Comparison of ENCODE assay signal across 11 cellular contexts in genomic region chr16:56824335-56824734, GRCh38. TPM values are rescaled to one million over a fixed set of nuclear protein-coding genes. Genes with fewer than 3 reads are reported as not detected.
DNase-seq lines count a peak whose midpoint lies in the region; ATAC-seq and TF ChIP-seq lines count a peak whose summit lies in the region.
"Had no signal": no experiment of that assay in that cellular context is flagged by ENCODE, and none has a peak within 500 bp of the region (broad histone marks: within the 10 kb centered on the region; RNA-seq: fewer than 3 reads in every experiment).

No MANE protein-coding gene starts in this region.

- intact Hi-C loops in PC-3 (cut with micrococcal nuclease) (no loop called here), left cardiac atrium (cut with DNase I) (no loop called here), thyroid gland (cut with DNase I) (no loop called here)

- H3K4me1 ChIP-seq in PC-3 (ENCODE audit: insufficient read depth, low read length) (no peaks in the 10 kb centered on the region), thyroid gland (no peaks in the 10 kb centered on the region), Peyer's patch (no peaks in the 10 kb centered on the region)

- WGBS in thyroid gland, 2 donors, result 51 to 55% methylated on average over 3 of the region's 3 CpGs

- no peaks in the 10 kb centered on the region for H3K9me2 ChIP-seq in PC-3 (replicated peaks; ENCODE audit: low read length)

- peaks cover 3% of the 10 kb centered on the region for H3K36me3 Mint-ChIP-seq in glutamatergic neuron (ENCODE audit: unreplicated experiment)
- H3K36me3 Mint-ChIP-seq in activated naive CD4-positive, alpha-beta T cell treated with anti-CD3 and anti-CD28 coated beads, Interleukin-2, amount 50 U/mL, for 72 hours, result peaks cover 0 to 6% of the 10 kb centered on the region in 2 donors

- no peaks in the 10 kb centered on the region for H4K20me1 ChIP-seq in PC-3 (ENCODE audit: low read length)

- no peak overlapping the region for H3K4me3 Mint-ChIP-seq in glutamatergic neuron (ENCODE audit: unreplicated experiment)

- no peaks in the 10 kb centered on the region for H3K27me3 ChIP-seq in PC-3 (ENCODE audit: low read length)
- no peaks in the 10 kb centered on the region for H3K27me3 ChIP-seq in thyroid gland
- no peaks in the 10 kb centered on the region for H3K27me3 ChIP-seq in Peyer's patch

- H3K27me3 Mint-ChIP-seq in glutamatergic neuron (ENCODE audit: unreplicated experiment), result no peaks in the 10 kb centered on the region

- H3K79me2 ChIP-seq in PC-3 (ENCODE audit: low read length), result no peaks in the 10 kb centered on the region

- TF ChIP-seq CTCF in PC-3 (conservative IDR thresholded peaks at IDR 0.05; ENCODE audit: low read depth, low read length) (no peak), thyroid gland (IDR thresholded peaks at IDR 0.05) (peak in 4 of 6 experiments; percentile 28 to 54 (median 40)), glutamatergic neuron (IDR thresholded peaks at IDR 0.05; ENCODE audit: partially characterized antibody, unreplicated experiment) (no peak), Peyer's patch (IDR thresholded peaks at IDR 0.05) (peak in 1 of 6 experiments; percentile 21)

- H3K9ac ChIP-seq in PC-3 (ENCODE audit: low read length), result no peak overlapping the region

- no peak overlapping the region for H2AFZ ChIP-seq in PC-3 (ENCODE audit: low read length)

- H3K27ac ChIP-seq in PC-3 (ENCODE audit: low read length) (no peak overlapping the region), thyroid gland (peak overlapping the region in 1 of 3 donors; percentile 50), Peyer's patch (no peak overlapping the region)
- H3K27ac ChIP-seq: C4-2B had no signal

- no peaks in the 10 kb centered on the region for H3K4me1 Mint-ChIP-seq in glutamatergic neuron (ENCODE audit: low read depth, unreplicated experiment)

- TF ChIP-seq POLR2A in thyroid gland (IDR thresholded peaks at IDR 0.05) (no peak), Peyer's patch (IDR thresholded peaks at IDR 0.05) (no peak)

- H3K4me2 ChIP-seq in PC-3 (ENCODE audit: low read length), result no peak overlapping the region

- no peaks in the 10 kb centered on the region for H3F3A ChIP-seq in PC-3 (ENCODE audit: low read length, unreplicated experiment)

- H3K4me3 ChIP-seq in PC-3 (ENCODE audit: low read length) (no peak overlapping the region), thyroid gland (replicated peaks in 1 of 3) (no peak overlapping the region), Peyer's patch (no peak overlapping the region)

- POLR2A ChIA-PET in PC-3 (lab: Charles Lee; ENCODE audit: unreplicated experiment), result no interaction called here

- H3K36me3 ChIP-seq in PC-3 (ENCODE audit: low read depth, low read length) (peaks cover 16% of the 10 kb centered on the region; the same call in 1 of the 2 replicates), thyroid gland (peaks cover 4 to 26% of the 10 kb centered on the region in 2 donors), Peyer's patch (peaks cover 0 to 26% (median 0%) of the 10 kb centered on the region in 3 donors)

- BruUV-seq in PC-3 (replicated peaks; lab: Mats Ljungman, UMichigan), result no TSS peak

- H3K9me3 Mint-ChIP-seq in glutamatergic neuron (ENCODE audit: unreplicated experiment), result no peaks in the 10 kb centered on the region
- no peaks in the 10 kb centered on the region for H3K9me3 Mint-ChIP-seq in activated naive CD4-positive, alpha-beta T cell treated with anti-CD3 and anti-CD28 coated beads, Interleukin-2, amount 50 U/mL, for 72 hours

- H3K9me3 ChIP-seq in PC-3 (ENCODE audit: low read length), result no peaks in the 10 kb centered on the region
- H3K9me3 ChIP-seq in thyroid gland, result no peaks in the 10 kb centered on the region
- H3K9me3 ChIP-seq in Peyer's patch, result no peaks in the 10 kb centered on the region

- DNase-seq in NCI-H345 (lab: John Stamatoyannopoulos, UW) (peak; percentile 20), NCI-H345 treated with DMSO at 0.1 percent for 48 hours (lab: John Stamatoyannopoulos, UW; ENCODE audit: unreplicated experiment) (no peak), PC-3 (no peak), left cardiac atrium (no peak), thyroid gland (peak; percentile 64 to 74), glutamatergic neuron (no peak), Peyer's patch (no peak)
- no peak for DNase-seq in activated naive CD4-positive, alpha-beta T cell treated with anti-CD3 and anti-CD28 coated beads, Interleukin-2, amount 50 U/mL, for 72 hours (ENCODE audit: low spot score in 2 of 2)
- DNase-seq: SW 1271 had no signal

- CTCF ChIA-PET in PC-3 (lab: Charles Lee), result no interaction called here

- ATAC-seq in PC-3, result peak; percentile 57
- ATAC-seq in left cardiac atrium, result peak; percentile 54 to 85
- ATAC-seq in activated naive CD4-positive, alpha-beta T cell treated with anti-CD3 and anti-CD28 coated beads, Interleukin-2, amount 50 U/mL, for 72 hours, result no peak

- H3K27ac Mint-ChIP-seq in glutamatergic neuron (ENCODE audit: unreplicated experiment), result no peak overlapping the region
- H3K27ac Mint-ChIP-seq in activated naive CD4-positive, alpha-beta T cell treated with anti-CD3 and anti-CD28 coated beads, Interleukin-2, amount 50 U/mL, for 72 hours, result peak overlapping the region in 1 of 2 donors; percentile 55

RNA-seq across cellular contexts. Expression of gene SLC12A3, which starts 40.7 kb away (rescaled TPM):
- total RNA-seq in PC-3 (2014; rRNA removed), result not detected in 2 replicates
- not detected for total RNA-seq in left cardiac atrium
- total RNA-seq in thyroid gland, result not detected
- not detected for total RNA-seq in glutamatergic neuron (ENCODE audit: unreplicated experiment)
- not detected for total RNA-seq in Peyer's patch
- not detected for total RNA-seq in activated naive CD4-positive, alpha-beta T cell treated with anti-CD3 and anti-CD28 coated beads, Interleukin-2, amount 50 U/mL, for 72 hours
- total RNA-seq: glomerular endothelial cell had no signal

Comparison
In these comparisons a context has a peak if more than half of its experiments do, and no peak if none do; other contexts are left out.
1. DNase-seq: peak in NCI-H345 (single experiment) and thyroid gland (2 of 2); none in NCI-H345 treated with DMSO at 0.1 percent for 48 hours (single experiment), PC-3 (single experiment), left cardiac atrium (single experiment), glutamatergic neuron (single experiment), Peyer's patch (0 of 3) and activated naive CD4-positive, alpha-beta T cell treated with anti-CD3 and anti-CD28 coated beads, Interleukin-2, amount 50 U/mL, for 72 hours (0 of 2).
2. ATAC-seq: peak in PC-3 (single experiment) and left cardiac atrium (2 of 2); none in activated naive CD4-positive, alpha-beta T cell treated with anti-CD3 and anti-CD28 coated beads, Interleukin-2, amount 50 U/mL, for 72 hours (0 of 2).
3. CTCF ChIP-seq: peak in thyroid gland (4 of 6); none in PC-3 (single experiment) and glutamatergic neuron (single experiment).